9 cellular contexts compared by ENCODE assay signal in the genomic region with DNA sequence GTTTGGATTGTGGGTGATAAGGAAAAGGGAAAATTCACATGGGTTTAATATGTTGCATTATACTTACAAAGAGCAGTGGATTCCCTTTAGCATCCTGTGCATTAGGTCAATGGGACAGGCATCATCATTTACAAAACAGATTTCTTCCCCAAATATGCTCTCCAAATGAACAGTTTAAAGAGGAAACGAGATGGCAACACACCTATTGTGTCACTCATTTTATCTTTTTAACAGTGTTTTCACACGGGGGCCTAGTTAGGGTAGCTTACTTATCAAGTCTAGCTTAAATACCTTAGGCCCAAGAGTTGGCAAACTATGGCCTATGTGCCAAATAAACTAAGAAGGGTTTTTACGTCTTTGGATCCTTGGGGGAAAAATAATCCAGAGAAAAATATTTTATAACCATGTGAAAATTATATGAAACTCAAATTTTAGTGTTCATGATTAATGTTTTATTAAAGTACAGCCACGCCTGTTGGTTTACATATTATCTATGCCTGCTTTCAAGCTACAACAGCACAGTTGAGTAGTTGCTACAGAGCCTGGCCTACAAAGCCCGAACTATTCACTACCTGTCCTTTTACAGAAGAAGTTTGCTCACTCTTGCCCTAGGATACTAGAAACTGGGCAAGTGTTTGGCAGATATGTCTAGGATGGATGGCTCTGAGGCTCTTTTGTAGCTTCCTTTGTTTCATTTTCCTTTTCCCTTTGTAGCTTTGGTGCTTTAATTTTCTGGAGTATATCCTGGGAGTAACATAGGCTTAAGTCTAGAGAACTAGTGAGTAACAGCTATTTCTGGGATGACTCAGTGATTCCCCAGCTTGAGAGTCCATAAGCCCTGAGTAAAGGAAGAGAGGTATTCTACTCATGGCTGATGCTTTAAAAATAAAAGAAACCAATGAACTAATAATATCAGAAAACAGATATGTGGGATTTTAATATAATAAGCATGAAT. TPM values are rescaled to one million over a fixed set of nuclear protein-coding genes. Genes with fewer than 3 reads are reported as not detected.
DNase-seq lines count a peak whose midpoint lies in the region; ATAC-seq and TF ChIP-seq lines count a peak whose summit lies in the region.
"Had no signal": no experiment of that assay in that cellular context is flagged by ENCODE, and none has a peak within 500 bp of the region (broad histone marks: within the 10 kb centered on the region; RNA-seq: fewer than 3 reads in every experiment).

No MANE protein-coding gene starts in this region.

- H3K36me3 ChIP-seq in suprapubic skin, result no peaks in the 10 kb centered on the region
- H3K36me3 ChIP-seq: BE2C had no signal

- H3K27me3 Mint-ChIP-seq in activated CD4-positive, alpha-beta T cell treated with anti-CD3 and anti-CD28 coated beads, Interleukin-2, amount 10 ng/mL, durations not matched to agents 24 days and 14 days, result no peaks in the 10 kb centered on the region
- no peaks in the 10 kb centered on the region for H3K27me3 Mint-ChIP-seq in activated CD4-positive, alpha-beta T cell treated with anti-CD3 and anti-CD28 coated beads, Interleukin-2, amount 10 ng/mL, durations not matched to agents 7 days and 5 days
- no peaks in the 10 kb centered on the region for H3K27me3 Mint-ChIP-seq in activated T-helper 17 cell treated with anti-CD3 and anti-CD28 coated beads, Interleukin-2, amount 50 U/mL, for 72 hours

- peak overlapping the region; percentile 0 for H3K27ac Mint-ChIP-seq in activated CD4-positive, alpha-beta T cell treated with anti-CD3 and anti-CD28 coated beads, Interleukin-2, amount 10 ng/mL, durations not matched to agents 24 days and 14 days
- no peak overlapping the region for H3K27ac Mint-ChIP-seq in activated CD4-positive, alpha-beta T cell treated with anti-CD3 and anti-CD28 coated beads, Interleukin-2, amount 10 ng/mL, durations not matched to agents 7 days and 5 days
- peak overlapping the region; percentile 26 for H3K27ac Mint-ChIP-seq in activated T-helper 17 cell treated with anti-CD3 and anti-CD28 coated beads, Interleukin-2, amount 50 U/mL, for 72 hours

- no peak for DNase-seq in activated CD4-positive, alpha-beta T cell treated with anti-CD3 and anti-CD28 coated beads, Interleukin-2, amount 10 ng/mL, durations not matched to agents 24 days and 14 days
- DNase-seq in activated CD4-positive, alpha-beta T cell treated with anti-CD3 and anti-CD28 coated beads, Interleukin-2, amount 10 ng/mL, durations not matched to agents 7 days and 5 days, result no peak
- DNase-seq in foreskin melanocyte (peak; percentile 11), suprapubic skin (ENCODE audit: low spot score in 2 of 2) (no peak), NCI-H2029 treated with DMSO at 0.1 percent for 48 hours (lab: John Stamatoyannopoulos, UW) (no peak)
- DNase-seq: BE2C had no signal

- TF ChIP-seq POLR2A in suprapubic skin (IDR thresholded peaks at IDR 0.05), result no peak

- intact Hi-C loops in activated CD4-positive, alpha-beta T cell treated with anti-CD3 and anti-CD28 coated beads, Interleukin-2, amount 10 ng/mL, durations not matched to agents 24 days and 14 days (cut with micrococcal nuclease), result no loop called here

- no peaks in the 10 kb centered on the region for H3K27me3 ChIP-seq in suprapubic skin
- H3K27me3 ChIP-seq: BE2C had no signal

- POLR2A ChIA-PET in activated CD4-positive, alpha-beta T cell treated with anti-CD3 and anti-CD28 coated beads, Interleukin-2, amount 10 ng/mL, durations not matched to agents 7 days and 5 days (lab: Charles Lee), result no interaction called here

- CTCF ChIA-PET in activated CD4-positive, alpha-beta T cell treated with anti-CD3 and anti-CD28 coated beads, Interleukin-2, amount 10 ng/mL, durations not matched to agents 7 days and 5 days (lab: Charles Lee), result interaction anchor here (0.6 to 1.1 kb wide), 3 partner anchors 9 to 351 kb away, joined by 3 to 4 read pairs (median 3); no protein-coding TSS in a partner anchor

- no peak for TF ChIP-seq EP300 in suprapubic skin (IDR thresholded peaks at IDR 0.05)

- peak; percentile 64 for ATAC-seq in activated T-helper 17 cell treated with anti-CD3 and anti-CD28 coated beads, Interleukin-2, amount 50 U/mL, for 72 hours (replicated peaks)
- ATAC-seq in HG03095 (IDR thresholded peaks at IDR 0.05; ENCODE audit: unreplicated experiment) (no peak), GM21423 (IDR thresholded peaks at IDR 0.05; ENCODE audit: unreplicated experiment) (no peak)

- H3K4me3 ChIP-seq in suprapubic skin, result no peak overlapping the region

- no peaks in the 10 kb centered on the region for H3K9me3 Mint-ChIP-seq in activated CD4-positive, alpha-beta T cell treated with anti-CD3 and anti-CD28 coated beads, Interleukin-2, amount 10 ng/mL, durations not matched to agents 24 days and 14 days
- H3K9me3 Mint-ChIP-seq in activated CD4-positive, alpha-beta T cell treated with anti-CD3 and anti-CD28 coated beads, Interleukin-2, amount 10 ng/mL, durations not matched to agents 7 days and 5 days, result no peaks in the 10 kb centered on the region
- H3K9me3 Mint-ChIP-seq in activated T-helper 17 cell treated with anti-CD3 and anti-CD28 coated beads, Interleukin-2, amount 50 U/mL, for 72 hours, result no peaks in the 10 kb centered on the region

- peaks cover 38% of the 10 kb centered on the region for H3K4me1 ChIP-seq in suprapubic skin

- no peak overlapping the region for H3K4me3 Mint-ChIP-seq in activated CD4-positive, alpha-beta T cell treated with anti-CD3 and anti-CD28 coated beads, Interleukin-2, amount 10 ng/mL, durations not matched to agents 24 days and 14 days
- no peak overlapping the region for H3K4me3 Mint-ChIP-seq in activated CD4-positive, alpha-beta T cell treated with anti-CD3 and anti-CD28 coated beads, Interleukin-2, amount 10 ng/mL, durations not matched to agents 7 days and 5 days
- no peak overlapping the region for H3K4me3 Mint-ChIP-seq in activated T-helper 17 cell treated with anti-CD3 and anti-CD28 coated beads, Interleukin-2, amount 50 U/mL, for 72 hours

- H3K27ac ChIP-seq in suprapubic skin, result peak overlapping the region; percentile 58

- peaks cover 15% of the 10 kb centered on the region for H3K4me1 Mint-ChIP-seq in activated CD4-positive, alpha-beta T cell treated with anti-CD3 and anti-CD28 coated beads, Interleukin-2, amount 10 ng/mL, durations not matched to agents 24 days and 14 days
- peaks cover 10% of the 10 kb centered on the region for H3K4me1 Mint-ChIP-seq in activated CD4-positive, alpha-beta T cell treated with anti-CD3 and anti-CD28 coated beads, Interleukin-2, amount 10 ng/mL, durations not matched to agents 7 days and 5 days
- peaks cover 8% of the 10 kb centered on the region for H3K4me1 Mint-ChIP-seq in activated T-helper 17 cell treated with anti-CD3 and anti-CD28 coated beads, Interleukin-2, amount 50 U/mL, for 72 hours

- H3K36me3 Mint-ChIP-seq in activated CD4-positive, alpha-beta T cell treated with anti-CD3 and anti-CD28 coated beads, Interleukin-2, amount 10 ng/mL, durations not matched to agents 24 days and 14 days (ENCODE audit: low read depth), result peaks cover 9% of the 10 kb centered on the region
- peaks cover 5% of the 10 kb centered on the region for H3K36me3 Mint-ChIP-seq in activated CD4-positive, alpha-beta T cell treated with anti-CD3 and anti-CD28 coated beads, Interleukin-2, amount 10 ng/mL, durations not matched to agents 7 days and 5 days (ENCODE audit: low read depth)
- H3K36me3 Mint-ChIP-seq in activated T-helper 17 cell treated with anti-CD3 and anti-CD28 coated beads, Interleukin-2, amount 50 U/mL, for 72 hours (ENCODE audit: low read depth), result peaks cover 12% of the 10 kb centered on the region

- H3K9me3 ChIP-seq in suprapubic skin, result no peaks in the 10 kb centered on the region
- H3K9me3 ChIP-seq: BE2C had no signal

- no peak for TF ChIP-seq CTCF in suprapubic skin (IDR thresholded peaks at IDR 0.05)

- WGBS in suprapubic skin, result 49% methylated on average over 5 of the region's 5 CpGs

RNA-seq across cellular contexts. Expression of gene NUP93, which starts 12.4 kb away (rescaled TPM):
- total RNA-seq in activated CD4-positive, alpha-beta T cell treated with anti-CD3 and anti-CD28 coated beads, Interleukin-2, amount 10 ng/mL, durations not matched to agents 24 days and 14 days, result 162 and 168 TPM in 2 replicates
- total RNA-seq in activated CD4-positive, alpha-beta T cell treated with anti-CD3 and anti-CD28 coated beads, Interleukin-2, amount 10 ng/mL, durations not matched to agents 7 days and 5 days, result 10 to 100 TPM; 85.0 to 85.9 TPM
- total RNA-seq in activated T-helper 17 cell treated with anti-CD3 and anti-CD28 coated beads, Interleukin-2, amount 50 U/mL, for 72 hours, result 100 to 1,000 TPM in 1 of 2 donors, 10 to 100 TPM in 1; 51.5 to 112 TPM
- total RNA-seq in suprapubic skin, result 10 to 100 TPM; 27.9 to 56.6 (median 44.1) TPM
